ENCODE assay signal across 2 cellular contexts in the genomic region with DNA sequence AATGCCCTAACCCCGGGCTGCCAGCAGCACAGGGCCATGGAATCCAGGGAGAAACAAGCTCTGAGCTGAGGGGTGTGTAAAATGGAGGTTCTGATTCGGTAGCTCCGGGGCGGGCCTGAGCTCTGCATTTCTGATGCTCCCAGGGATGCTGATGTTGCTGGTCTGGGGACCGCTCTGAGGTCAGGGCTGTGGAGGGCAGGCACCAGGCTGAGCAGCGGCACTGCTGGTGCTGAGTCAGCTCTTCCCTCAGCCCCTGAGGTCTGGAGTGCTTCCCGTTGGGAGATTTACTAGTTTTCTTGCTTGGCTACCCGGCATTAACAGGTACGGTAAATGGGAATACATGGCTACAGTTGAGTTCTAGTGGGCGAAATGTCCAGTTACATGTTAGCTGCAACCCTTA.
TF ChIP-seq lines count a peak whose summit lies in the region.

No MANE protein-coding gene starts in this region.

TF ChIP-seq in WTC11, 78 proteins besides CTCF, POLR2A, EP300 and RAD21 (continued from another document and continues in another):
- TF ChIP-seq ERG (CRISPR knock-in tag; IDR thresholded peaks at IDR 0.05) = no peak
- TF ChIP-seq, protein P1, sequence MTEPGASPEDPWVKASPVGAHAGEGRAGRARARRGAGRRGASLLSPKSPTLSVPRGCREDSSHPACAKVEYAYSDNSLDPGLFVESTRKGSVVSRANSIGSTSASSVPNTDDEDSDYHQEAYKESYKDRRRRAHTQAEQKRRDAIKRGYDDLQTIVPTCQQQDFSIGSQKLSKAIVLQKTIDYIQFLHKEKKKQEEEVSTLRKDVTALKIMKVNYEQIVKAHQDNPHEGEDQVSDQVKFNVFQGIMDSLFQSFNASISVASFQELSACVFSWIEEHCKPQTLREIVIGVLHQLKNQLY (CRISPR knock-in tag; IDR thresholded peaks at IDR 0.05) = no peak
- TF ChIP-seq FOXK1 (CRISPR knock-in tag; IDR thresholded peaks at IDR 0.05) = no peak
- TF ChIP-seq AR (CRISPR knock-in tag; IDR thresholded peaks at IDR 0.05) = no peak
- TF ChIP-seq ELF4 (CRISPR knock-in tag; IDR thresholded peaks at IDR 0.05; ENCODE audit: low read depth) = no peak
- no peak for TF ChIP-seq PRRX2 (CRISPR knock-in tag; IDR thresholded peaks at IDR 0.05)
- TF ChIP-seq, protein P2, sequence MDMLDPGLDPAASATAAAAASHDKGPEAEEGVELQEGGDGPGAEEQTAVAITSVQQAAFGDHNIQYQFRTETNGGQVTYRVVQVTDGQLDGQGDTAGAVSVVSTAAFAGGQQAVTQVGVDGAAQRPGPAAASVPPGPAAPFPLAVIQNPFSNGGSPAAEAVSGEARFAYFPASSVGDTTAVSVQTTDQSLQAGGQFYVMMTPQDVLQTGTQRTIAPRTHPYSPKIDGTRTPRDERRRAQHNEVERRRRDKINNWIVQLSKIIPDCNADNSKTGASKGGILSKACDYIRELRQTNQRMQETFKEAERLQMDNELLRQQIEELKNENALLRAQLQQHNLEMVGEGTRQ (CRISPR knock-in tag; IDR thresholded peaks at IDR 0.05) = no peak
- TF ChIP-seq TEAD4 (CRISPR knock-in tag; IDR thresholded peaks at IDR 0.05) = no peak
- TF ChIP-seq, protein P3, sequence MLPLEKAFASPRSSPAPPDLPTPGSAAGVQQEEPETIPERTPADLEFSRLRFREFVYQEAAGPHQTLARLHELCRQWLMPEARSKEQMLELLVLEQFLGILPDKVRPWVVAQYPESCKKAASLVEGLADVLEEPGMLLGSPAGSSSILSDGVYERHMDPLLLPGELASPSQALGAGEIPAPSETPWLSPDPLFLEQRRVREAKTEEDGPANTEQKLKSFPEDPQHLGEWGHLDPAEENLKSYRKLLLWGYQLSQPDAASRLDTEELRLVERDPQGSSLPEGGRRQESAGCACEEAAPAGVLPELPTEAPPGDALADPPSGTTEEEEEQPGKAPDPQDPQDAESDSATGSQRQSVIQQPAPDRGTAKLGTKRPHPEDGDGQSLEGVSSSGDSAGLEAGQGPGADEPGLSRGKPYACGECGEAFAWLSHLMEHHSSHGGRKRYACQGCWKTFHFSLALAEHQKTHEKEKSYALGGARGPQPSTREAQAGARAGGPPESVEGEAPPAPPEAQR (CRISPR knock-in tag; IDR thresholded peaks at IDR 0.05) = no peak
- TF ChIP-seq SOX15 (CRISPR knock-in tag; IDR thresholded peaks at IDR 0.05) = no peak
- TF ChIP-seq ZNF416 (CRISPR knock-in tag; IDR thresholded peaks at IDR 0.05) = no peak
- TF ChIP-seq MXD4 (CRISPR knock-in tag; IDR thresholded peaks at IDR 0.05; ENCODE audit: borderline replicate concordance) = no peak
- TF ChIP-seq, protein P4, sequence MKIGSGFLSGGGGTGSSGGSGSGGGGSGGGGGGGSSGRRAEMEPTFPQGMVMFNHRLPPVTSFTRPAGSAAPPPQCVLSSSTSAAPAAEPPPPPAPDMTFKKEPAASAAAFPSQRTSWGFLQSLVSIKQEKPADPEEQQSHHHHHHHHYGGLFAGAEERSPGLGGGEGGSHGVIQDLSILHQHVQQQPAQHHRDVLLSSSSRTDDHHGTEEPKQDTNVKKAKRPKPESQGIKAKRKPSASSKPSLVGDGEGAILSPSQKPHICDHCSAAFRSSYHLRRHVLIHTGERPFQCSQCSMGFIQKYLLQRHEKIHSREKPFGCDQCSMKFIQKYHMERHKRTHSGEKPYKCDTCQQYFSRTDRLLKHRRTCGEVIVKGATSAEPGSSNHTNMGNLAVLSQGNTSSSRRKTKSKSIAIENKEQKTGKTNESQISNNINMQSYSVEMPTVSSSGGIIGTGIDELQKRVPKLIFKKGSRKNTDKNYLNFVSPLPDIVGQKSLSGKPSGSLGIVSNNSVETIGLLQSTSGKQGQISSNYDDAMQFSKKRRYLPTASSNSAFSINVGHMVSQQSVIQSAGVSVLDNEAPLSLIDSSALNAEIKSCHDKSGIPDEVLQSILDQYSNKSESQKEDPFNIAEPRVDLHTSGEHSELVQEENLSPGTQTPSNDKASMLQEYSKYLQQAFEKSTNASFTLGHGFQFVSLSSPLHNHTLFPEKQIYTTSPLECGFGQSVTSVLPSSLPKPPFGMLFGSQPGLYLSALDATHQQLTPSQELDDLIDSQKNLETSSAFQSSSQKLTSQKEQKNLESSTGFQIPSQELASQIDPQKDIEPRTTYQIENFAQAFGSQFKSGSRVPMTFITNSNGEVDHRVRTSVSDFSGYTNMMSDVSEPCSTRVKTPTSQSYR (CRISPR knock-in tag; IDR thresholded peaks at IDR 0.05) = no peak
- TF ChIP-seq, protein P5, sequence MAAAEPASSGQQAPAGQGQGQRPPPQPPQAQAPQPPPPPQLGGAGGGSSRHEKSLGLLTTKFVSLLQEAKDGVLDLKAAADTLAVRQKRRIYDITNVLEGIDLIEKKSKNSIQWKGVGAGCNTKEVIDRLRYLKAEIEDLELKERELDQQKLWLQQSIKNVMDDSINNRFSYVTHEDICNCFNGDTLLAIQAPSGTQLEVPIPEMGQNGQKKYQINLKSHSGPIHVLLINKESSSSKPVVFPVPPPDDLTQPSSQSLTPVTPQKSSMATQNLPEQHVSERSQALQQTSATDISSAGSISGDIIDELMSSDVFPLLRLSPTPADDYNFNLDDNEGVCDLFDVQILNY (CRISPR knock-in tag; IDR thresholded peaks at IDR 0.05) = no peak

TF ChIP-seq in HEK293T, 16 proteins besides CTCF, POLR2A, EP300 and RAD21 (continued from another document):
- no peak for TF ChIP-seq SP1 (IDR thresholded peaks at IDR 0.05)
- no peak for TF ChIP-seq LEF1 (IDR thresholded peaks at IDR 0.05; ENCODE audit: borderline replicate concordance)
- no peak for TF ChIP-seq ELF4 (IDR thresholded peaks at IDR 0.05)
- no peak for TF ChIP-seq FOXM1 (IDR thresholded peaks at IDR 0.05; ENCODE audit: borderline replicate concordance)
- TF ChIP-seq HDGF (IDR thresholded peaks at IDR 0.05; ENCODE audit: borderline replicate concordance) = no peak
- no peak for TF ChIP-seq PKNOX1 (IDR thresholded peaks at IDR 0.05)
- no peak for TF ChIP-seq FOXK2 (IDR thresholded peaks at IDR 0.05)
- no peak for TF ChIP-seq L3MBTL2 (conservative IDR thresholded peaks at IDR 0.05)
- TF ChIP-seq NFRKB (IDR thresholded peaks at IDR 0.05) = no peak
- no peak for TF ChIP-seq CTBP1 (IDR thresholded peaks at IDR 0.05; ENCODE audit: borderline replicate concordance)
- TF ChIP-seq BHLHE40 (IDR thresholded peaks at IDR 0.05; ENCODE audit: borderline replicate concordance) = no peak
